In the genomic region with DNA sequence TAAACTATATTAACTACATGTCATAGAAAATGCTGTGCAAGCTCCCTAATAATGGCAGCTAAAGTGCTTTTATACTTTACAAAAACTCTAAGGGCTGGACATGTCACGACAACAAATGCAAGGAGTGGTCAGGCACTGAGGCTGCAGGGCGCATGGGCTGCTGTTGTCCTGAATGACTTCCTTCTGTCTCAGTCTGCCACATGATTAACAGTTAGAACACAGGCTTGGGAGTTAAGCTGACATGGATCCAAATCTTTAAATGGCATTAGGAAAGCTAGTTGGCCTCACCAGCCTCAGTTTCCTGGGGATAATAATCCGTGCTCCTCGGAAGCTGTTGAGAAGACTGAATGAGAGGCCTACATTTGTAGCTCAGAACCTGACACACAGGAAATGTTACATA, we compare ENCODE assay signal across 1 cellular context.
TF ChIP-seq lines count a peak whose summit lies in the region.

No MANE protein-coding gene starts in this region.

TF ChIP-seq in GM23338, 12 proteins besides CTCF, POLR2A, EP300 and RAD21 (continued from another document):
- TF ChIP-seq, protein P1, sequence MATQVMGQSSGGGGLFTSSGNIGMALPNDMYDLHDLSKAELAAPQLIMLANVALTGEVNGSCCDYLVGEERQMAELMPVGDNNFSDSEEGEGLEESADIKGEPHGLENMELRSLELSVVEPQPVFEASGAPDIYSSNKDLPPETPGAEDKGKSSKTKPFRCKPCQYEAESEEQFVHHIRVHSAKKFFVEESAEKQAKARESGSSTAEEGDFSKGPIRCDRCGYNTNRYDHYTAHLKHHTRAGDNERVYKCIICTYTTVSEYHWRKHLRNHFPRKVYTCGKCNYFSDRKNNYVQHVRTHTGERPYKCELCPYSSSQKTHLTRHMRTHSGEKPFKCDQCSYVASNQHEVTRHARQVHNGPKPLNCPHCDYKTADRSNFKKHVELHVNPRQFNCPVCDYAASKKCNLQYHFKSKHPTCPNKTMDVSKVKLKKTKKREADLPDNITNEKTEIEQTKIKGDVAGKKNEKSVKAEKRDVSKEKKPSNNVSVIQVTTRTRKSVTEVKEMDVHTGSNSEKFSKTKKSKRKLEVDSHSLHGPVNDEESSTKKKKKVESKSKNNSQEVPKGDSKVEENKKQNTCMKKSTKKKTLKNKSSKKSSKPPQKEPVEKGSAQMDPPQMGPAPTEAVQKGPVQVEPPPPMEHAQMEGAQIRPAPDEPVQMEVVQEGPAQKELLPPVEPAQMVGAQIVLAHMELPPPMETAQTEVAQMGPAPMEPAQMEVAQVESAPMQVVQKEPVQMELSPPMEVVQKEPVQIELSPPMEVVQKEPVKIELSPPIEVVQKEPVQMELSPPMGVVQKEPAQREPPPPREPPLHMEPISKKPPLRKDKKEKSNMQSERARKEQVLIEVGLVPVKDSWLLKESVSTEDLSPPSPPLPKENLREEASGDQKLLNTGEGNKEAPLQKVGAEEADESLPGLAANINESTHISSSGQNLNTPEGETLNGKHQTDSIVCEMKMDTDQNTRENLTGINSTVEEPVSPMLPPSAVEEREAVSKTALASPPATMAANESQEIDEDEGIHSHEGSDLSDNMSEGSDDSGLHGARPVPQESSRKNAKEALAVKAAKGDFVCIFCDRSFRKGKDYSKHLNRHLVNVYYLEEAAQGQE (IDR thresholded peaks at IDR 0.05; ENCODE audit: unreplicated experiment), result no peak
- TF ChIP-seq ZNF114 (CRISPR knock-in tag; IDR thresholded peaks at IDR 0.05) (no peak), NANOG (IDR thresholded peaks at IDR 0.05; ENCODE audit: borderline replicate concordance) (no peak)
- TF ChIP-seq, protein P2, sequence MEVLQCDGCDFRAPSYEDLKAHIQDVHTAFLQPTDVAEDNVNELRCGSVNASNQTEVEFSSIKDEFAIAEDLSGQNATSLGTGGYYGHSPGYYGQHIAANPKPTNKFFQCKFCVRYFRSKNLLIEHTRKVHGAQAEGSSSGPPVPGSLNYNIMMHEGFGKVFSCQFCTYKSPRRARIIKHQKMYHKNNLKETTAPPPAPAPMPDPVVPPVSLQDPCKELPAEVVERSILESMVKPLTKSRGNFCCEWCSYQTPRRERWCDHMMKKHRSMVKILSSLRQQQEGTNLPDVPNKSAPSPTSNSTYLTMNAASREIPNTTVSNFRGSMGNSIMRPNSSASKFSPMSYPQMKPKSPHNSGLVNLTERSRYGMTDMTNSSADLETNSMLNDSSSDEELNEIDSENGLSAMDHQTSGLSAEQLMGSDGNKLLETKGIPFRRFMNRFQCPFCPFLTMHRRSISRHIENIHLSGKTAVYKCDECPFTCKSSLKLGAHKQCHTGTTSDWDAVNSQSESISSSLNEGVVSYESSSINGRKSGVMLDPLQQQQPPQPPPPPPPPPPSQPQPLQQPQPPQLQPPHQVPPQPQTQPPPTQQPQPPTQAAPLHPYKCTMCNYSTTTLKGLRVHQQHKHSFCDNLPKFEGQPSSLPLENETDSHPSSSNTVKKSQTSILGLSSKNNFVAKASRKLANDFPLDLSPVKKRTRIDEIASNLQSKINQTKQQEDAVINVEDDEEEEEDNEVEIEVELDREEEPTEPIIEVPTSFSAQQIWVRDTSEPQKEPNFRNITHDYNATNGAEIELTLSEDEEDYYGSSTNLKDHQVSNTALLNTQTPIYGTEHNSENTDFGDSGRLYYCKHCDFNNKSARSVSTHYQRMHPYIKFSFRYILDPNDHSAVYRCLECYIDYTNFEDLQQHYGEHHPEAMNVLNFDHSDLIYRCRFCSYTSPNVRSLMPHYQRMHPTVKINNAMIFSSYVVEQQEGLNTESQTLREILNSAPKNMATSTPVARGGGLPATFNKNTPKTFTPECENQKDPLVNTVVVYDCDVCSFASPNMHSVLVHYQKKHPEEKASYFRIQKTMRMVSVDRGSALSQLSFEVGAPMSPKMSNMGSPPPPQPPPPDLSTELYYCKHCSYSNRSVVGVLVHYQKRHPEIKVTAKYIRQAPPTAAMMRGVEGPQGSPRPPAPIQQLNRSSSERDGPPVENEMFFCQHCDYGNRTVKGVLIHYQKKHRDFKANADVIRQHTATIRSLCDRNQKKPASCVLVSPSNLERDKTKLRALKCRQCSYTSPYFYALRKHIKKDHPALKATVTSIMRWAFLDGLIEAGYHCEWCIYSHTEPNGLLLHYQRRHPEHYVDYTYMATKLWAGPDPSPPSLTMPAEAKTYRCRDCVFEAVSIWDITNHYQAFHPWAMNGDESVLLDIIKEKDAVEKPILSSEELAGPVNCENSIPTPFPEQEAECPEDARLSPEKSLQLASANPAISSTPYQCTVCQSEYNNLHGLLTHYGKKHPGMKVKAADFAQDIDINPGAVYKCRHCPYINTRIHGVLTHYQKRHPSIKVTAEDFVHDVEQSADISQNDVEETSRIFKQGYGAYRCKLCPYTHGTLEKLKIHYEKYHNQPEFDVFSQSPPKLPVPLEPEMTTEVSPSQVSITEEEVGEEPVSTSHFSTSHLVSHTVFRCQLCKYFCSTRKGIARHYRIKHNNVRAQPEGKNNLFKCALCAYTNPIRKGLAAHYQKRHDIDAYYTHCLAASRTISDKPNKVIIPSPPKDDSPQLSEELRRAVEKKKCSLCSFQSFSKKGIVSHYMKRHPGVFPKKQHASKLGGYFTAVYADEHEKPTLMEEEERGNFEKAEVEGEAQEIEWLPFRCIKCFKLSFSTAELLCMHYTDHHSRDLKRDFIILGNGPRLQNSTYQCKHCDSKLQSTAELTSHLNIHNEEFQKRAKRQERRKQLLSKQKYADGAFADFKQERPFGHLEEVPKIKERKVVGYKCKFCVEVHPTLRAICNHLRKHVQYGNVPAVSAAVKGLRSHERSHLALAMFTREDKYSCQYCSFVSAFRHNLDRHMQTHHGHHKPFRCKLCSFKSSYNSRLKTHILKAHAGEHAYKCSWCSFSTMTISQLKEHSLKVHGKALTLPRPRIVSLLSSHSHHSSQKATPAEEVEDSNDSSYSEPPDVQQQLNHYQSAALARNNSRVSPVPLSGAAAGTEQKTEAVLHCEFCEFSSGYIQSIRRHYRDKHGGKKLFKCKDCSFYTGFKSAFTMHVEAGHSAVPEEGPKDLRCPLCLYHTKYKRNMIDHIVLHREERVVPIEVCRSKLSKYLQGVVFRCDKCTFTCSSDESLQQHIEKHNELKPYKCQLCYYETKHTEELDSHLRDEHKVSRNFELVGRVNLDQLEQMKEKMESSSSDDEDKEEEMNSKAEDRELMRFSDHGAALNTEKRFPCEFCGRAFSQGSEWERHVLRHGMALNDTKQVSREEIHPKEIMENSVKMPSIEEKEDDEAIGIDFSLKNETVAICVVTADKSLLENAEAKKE (CRISPR knock-in tag; IDR thresholded peaks at IDR 0.05), result no peak
